27 cellular contexts compared by ENCODE assay signal in the genomic region with DNA sequence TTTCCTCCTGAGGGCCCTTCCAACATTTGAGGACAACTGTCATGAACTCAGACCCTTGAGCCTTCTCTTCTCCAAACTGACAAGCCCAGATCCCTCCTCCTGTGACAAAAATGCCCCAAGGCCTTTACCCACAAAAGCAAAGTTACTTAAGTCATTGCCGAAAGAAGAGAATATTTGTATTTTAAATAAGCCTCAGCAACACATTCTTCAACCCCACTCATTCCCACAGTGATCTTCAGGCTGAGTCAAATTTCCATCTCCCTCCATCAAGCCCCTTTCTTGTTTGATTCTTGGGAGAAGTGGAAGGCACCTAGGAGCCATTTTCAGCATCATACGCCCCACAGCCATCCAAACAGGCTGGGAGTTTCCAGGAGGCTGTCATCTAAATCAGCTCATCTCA.
DNase-seq lines count a peak whose midpoint lies in the region; FAIRE-seq and TF ChIP-seq lines count a peak whose summit lies in the region.
"Had no signal": no experiment of that assay in that cellular context is flagged by ENCODE, and none has a peak within 500 bp of the region (broad histone marks: within the 10 kb centered on the region; RNA-seq: fewer than 3 reads in every experiment).

No MANE protein-coding gene starts in this region.

- H3K4me3 ChIP-seq in esophagus muscularis mucosa: no peak overlapping the region
- H3K4me3 ChIP-seq in osteoblast (ENCODE audit: insufficient read depth, low read length): no peak overlapping the region
- H3K4me3 ChIP-seq: A549; BLaER1 treated with 17β-estradiol and CSF1 and Interleukin-3, amounts not matched to agents 10 nM and 100 nM; GM12878 had no signal

- no peaks in the 10 kb centered on the region for H4K20me1 ChIP-seq in osteoblast (ENCODE audit: insufficient read depth, low read length)
- H4K20me1 ChIP-seq: BLaER1 treated with 17β-estradiol and CSF1 and Interleukin-3, amounts not matched to agents 10 nM and 100 nM had no signal

- intact Hi-C loops in activated CD4-positive, alpha-beta T cell treated with anti-CD3 and anti-CD28 coated beads, Interleukin-2, amount 10 ng/mL, durations not matched to agents 24 days and 14 days (cut with micrococcal nuclease): no loop called here
- intact Hi-C loops in esophagus muscularis mucosa (cut with DNase I): no loop called here

- TF ChIP-seq CTCF in esophagus muscularis mucosa (IDR thresholded peaks at IDR 0.05): no peak
- no peak for TF ChIP-seq CTCF in osteoblast (IDR thresholded peaks at IDR 0.05; ENCODE audit: extremely low read depth, low read depth, low read length)
- TF ChIP-seq CTCF in type B pancreatic cell (conservative IDR thresholded peaks at IDR 0.05): no peak

- no peaks in the 10 kb centered on the region for H3K79me2 ChIP-seq in osteoblast (ENCODE audit: insufficient read depth, low read length)

- FAIRE-seq in frontal cortex (lab: Jason Lieb, UNC): no peak
- FAIRE-seq: A549, GM12878, GM12892, GM18507 had no signal

- H3K36me3 ChIP-seq in esophagus muscularis mucosa (no peaks in the 10 kb centered on the region), osteoblast (ENCODE audit: insufficient read depth, low read length) (no peaks in the 10 kb centered on the region)
- H3K36me3 ChIP-seq: BLaER1 treated with 17β-estradiol and CSF1 and Interleukin-3, amounts not matched to agents 10 nM and 100 nM had no signal

- peak; percentile 43 for DNase-seq in activated CD4-positive, alpha-beta T cell treated with anti-CD3 and anti-CD28 coated beads, Interleukin-2, amount 10 ng/mL, durations not matched to agents 24 days and 14 days
- DNase-seq in activated CD4-positive, alpha-beta T cell treated with anti-CD3 and anti-CD28 coated beads for 4 hours: no peak
- DNase-seq in esophagus muscularis mucosa (ENCODE audit: extremely low spot score): peak; percentile 70
- DNase-seq in osteoblast (ENCODE audit: insufficient read length, low spot score, missing footprints): peak; percentile 50
- DNase-seq in type B pancreatic cell (ENCODE audit: extremely low spot score, unreplicated experiment): peak; percentile 24
- no peak for DNase-seq in activated effector memory CD4-positive, alpha-beta T cell treated with anti-CD3 and anti-CD28 coated beads, Interleukin-2, amount 50 U/mL, for 16 hours
- DNase-seq in frontal cortex (ENCODE audit: low spot score in 2 of 2): no peak
- no peak for DNase-seq in HuH-7 (ENCODE audit: low spot score)
- DNase-seq: AML-193; CD4-positive, alpha-beta T cell; CD8-positive, alpha-beta T cell; COR-L47; DMS 273 treated with DMSO at 0.1 percent for 48 hours; DMS153; DMS53; DMS79; DND-41; EL; GDM1 had no signal

- H3K27me3 ChIP-seq in esophagus muscularis mucosa (peaks cover 0 to 15% (median 0%) of the 10 kb centered on the region in 4 donors), osteoblast (ENCODE audit: insufficient read depth, low read length) (peaks cover 4% of the 10 kb centered on the region)
- H3K27me3 ChIP-seq: BLaER1 treated with 17β-estradiol and CSF1 and Interleukin-3, amounts not matched to agents 10 nM and 100 nM had no signal

- no peaks in the 10 kb centered on the region for H3K36me3 Mint-ChIP-seq in activated CD4-positive, alpha-beta T cell treated with anti-CD3 and anti-CD28 coated beads, Interleukin-2, amount 10 ng/mL, durations not matched to agents 24 days and 14 days (ENCODE audit: low read depth)
- no peaks in the 10 kb centered on the region for H3K36me3 Mint-ChIP-seq in type B pancreatic cell
- H3K36me3 Mint-ChIP-seq: CD8-positive, alpha-beta T cell had no signal

- WGBS in esophagus muscularis mucosa: 82% methylated on average over 2 of the region's 2 CpGs

- no peak for TF ChIP-seq EP300 in esophagus muscularis mucosa (IDR thresholded peaks at IDR 0.05)

- H3K27ac ChIP-seq in esophagus muscularis mucosa (replicated peaks in 1 of 4): no peak overlapping the region
- H3K27ac ChIP-seq in osteoblast (ENCODE audit: low read depth, low read length): no peak overlapping the region
- H3K27ac ChIP-seq: 22Rv1; A549; BLaER1 treated with 17β-estradiol and CSF1 and Interleukin-3, amounts not matched to agents 10 nM and 100 nM; C4-2B had no signal

- H3K9me3 ChIP-seq in esophagus muscularis mucosa (no peaks in the 10 kb centered on the region), osteoblast (ENCODE audit: low read depth, low read length) (no peaks in the 10 kb centered on the region)
- H3K9me3 ChIP-seq: A549; BLaER1 treated with 17β-estradiol and CSF1 and Interleukin-3, amounts not matched to agents 10 nM and 100 nM had no signal

- no peak overlapping the region for H2AFZ ChIP-seq in osteoblast (ENCODE audit: low read length)

- no peak overlapping the region for H3K4me2 ChIP-seq in osteoblast (ENCODE audit: insufficient read depth, low read length)
- H3K4me2 ChIP-seq: A549; BLaER1 treated with 17β-estradiol and CSF1 and Interleukin-3, amounts not matched to agents 10 nM and 100 nM had no signal

- H3K9me3 Mint-ChIP-seq in activated CD4-positive, alpha-beta T cell treated with anti-CD3 and anti-CD28 coated beads, Interleukin-2, amount 10 ng/mL, durations not matched to agents 24 days and 14 days: no peaks in the 10 kb centered on the region
- H3K9me3 Mint-ChIP-seq in type B pancreatic cell: no peaks in the 10 kb centered on the region
- H3K9me3 Mint-ChIP-seq: CD4-positive, alpha-beta T cell; CD8-positive, alpha-beta T cell had no signal

- H3K4me3 Mint-ChIP-seq in activated CD4-positive, alpha-beta T cell treated with anti-CD3 and anti-CD28 coated beads, Interleukin-2, amount 10 ng/mL, durations not matched to agents 24 days and 14 days: no peak overlapping the region
- no peak overlapping the region for H3K4me3 Mint-ChIP-seq in type B pancreatic cell
- H3K4me3 Mint-ChIP-seq: B cell; CD4-positive, alpha-beta T cell; CD8-positive, alpha-beta T cell had no signal

- H3K4me1 ChIP-seq in esophagus muscularis mucosa (no peaks in the 10 kb centered on the region), osteoblast (ENCODE audit: insufficient read depth, low read length) (no peaks in the 10 kb centered on the region)
- H3K4me1 ChIP-seq: A549; BLaER1 treated with 17β-estradiol and CSF1 and Interleukin-3, amounts not matched to agents 10 nM and 100 nM had no signal

- H3K27me3 Mint-ChIP-seq in activated CD4-positive, alpha-beta T cell treated with anti-CD3 and anti-CD28 coated beads, Interleukin-2, amount 10 ng/mL, durations not matched to agents 24 days and 14 days: no peaks in the 10 kb centered on the region
- H3K27me3 Mint-ChIP-seq in type B pancreatic cell: peaks cover 56% of the 10 kb centered on the region

- H3K4me1 Mint-ChIP-seq in activated CD4-positive, alpha-beta T cell treated with anti-CD3 and anti-CD28 coated beads, Interleukin-2, amount 10 ng/mL, durations not matched to agents 24 days and 14 days: no peaks in the 10 kb centered on the region
- H3K4me1 Mint-ChIP-seq in type B pancreatic cell (ENCODE audit: unreplicated experiment): no peaks in the 10 kb centered on the region
- H3K4me1 Mint-ChIP-seq: B cell had no signal

- no peak for TF ChIP-seq POLR2A in esophagus muscularis mucosa (IDR thresholded peaks at IDR 0.05; ENCODE audit: low read depth)

- H3K27ac Mint-ChIP-seq in activated CD4-positive, alpha-beta T cell treated with anti-CD3 and anti-CD28 coated beads, Interleukin-2, amount 10 ng/mL, durations not matched to agents 24 days and 14 days: no peak overlapping the region
- H3K27ac Mint-ChIP-seq in type B pancreatic cell: no peak overlapping the region
- H3K27ac Mint-ChIP-seq: B cell; CD4-positive, alpha-beta T cell; CD8-positive, alpha-beta T cell had no signal

Comparison
In these comparisons a context has a peak if more than half of its experiments do, and no peak if none do; other contexts are left out.
1. DNase-seq: peak in activated CD4-positive, alpha-beta T cell treated with anti-CD3 and anti-CD28 coated beads, Interleukin-2, amount 10 ng/mL, durations not matched to agents 24 days and 14 days (single experiment), esophagus muscularis mucosa (single experiment), osteoblast (single experiment) and type B pancreatic cell (single experiment); none in activated CD4-positive, alpha-beta T cell treated with anti-CD3 and anti-CD28 coated beads for 4 hours (0 of 2), activated effector memory CD4-positive, alpha-beta T cell treated with anti-CD3 and anti-CD28 coated beads, Interleukin-2, amount 50 U/mL, for 16 hours (single experiment), frontal cortex (0 of 2) and HuH-7 (single experiment).